In the genomic region with DNA sequence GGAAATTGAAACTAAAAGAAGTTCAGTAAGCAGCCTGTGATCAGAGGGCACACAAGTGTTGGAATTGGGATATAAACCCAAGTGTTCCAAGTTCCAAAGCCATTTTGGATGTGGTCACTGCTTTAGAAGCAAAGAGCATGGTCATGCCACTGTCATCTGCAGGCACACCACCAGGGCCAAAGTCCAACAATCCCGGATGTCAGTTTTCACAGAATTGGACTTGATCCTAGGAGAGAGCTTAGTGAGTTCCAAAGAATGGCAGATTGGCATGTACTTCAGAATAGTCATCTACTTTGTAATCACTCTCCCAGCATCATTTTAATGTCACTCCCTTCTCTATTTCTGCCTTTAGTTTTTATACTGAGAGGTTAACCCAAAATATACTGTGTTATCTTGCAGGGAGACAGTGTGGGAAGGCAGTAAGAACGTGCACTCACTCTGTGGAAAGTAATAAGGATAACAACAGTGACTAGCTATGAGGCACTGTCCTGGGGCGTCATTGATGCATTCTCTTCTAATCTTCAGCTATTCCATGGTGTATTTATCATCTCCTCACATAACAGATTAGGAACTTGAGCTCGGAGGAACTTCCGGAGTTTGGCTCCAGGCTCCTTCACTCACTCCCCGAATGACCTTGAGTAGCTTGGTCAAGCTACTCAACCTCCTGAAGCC, we compare ENCODE assay signal across 14 cellular contexts.
DNase-seq lines count a peak whose midpoint lies in the region; ATAC-seq and TF ChIP-seq lines count a peak whose summit lies in the region.
"Had no signal": no experiment of that assay in that cellular context is flagged by ENCODE, and none has a peak within 500 bp of the region (broad histone marks: within the 10 kb centered on the region; RNA-seq: fewer than 3 reads in every experiment).

No MANE protein-coding gene starts in this region.

- no peaks in the 10 kb centered on the region for H3K9me3 ChIP-seq in left ventricle myocardium inferior (replicated peaks)
- no peaks in the 10 kb centered on the region for H3K9me3 ChIP-seq in stomach smooth muscle (ENCODE audit: control insufficient read depth in 2 of 2, low read length in 2 of 2)
- no peaks in the 10 kb centered on the region for H3K9me3 ChIP-seq in gastroesophageal sphincter
- H3K9me3 ChIP-seq: Caco-2, suprapubic skin had no signal

- H3K27me3 ChIP-seq in left ventricle myocardium inferior (ENCODE audit: low read depth) (no peaks in the 10 kb centered on the region), stomach smooth muscle (ENCODE audit: control insufficient read depth in 1 of 2, insufficient read depth in 2 of 2, low read length in 2 of 2) (no peaks in the 10 kb centered on the region), gastroesophageal sphincter (no peaks in the 10 kb centered on the region)
- H3K27me3 ChIP-seq: suprapubic skin had no signal

- intact Hi-C loops in left ventricle myocardium inferior (cut with micrococcal nuclease) = loop anchor here (5.0 kb wide), 1 partner anchor 100 kb away; no protein-coding TSS in a partner anchor

- TF ChIP-seq CTCF in left ventricle myocardium inferior (IDR thresholded peaks at IDR 0.05; ENCODE audit: borderline replicate concordance) = peak; percentile 7
- no peak for TF ChIP-seq CTCF in gastroesophageal sphincter (IDR thresholded peaks at IDR 0.05)

- ATAC-seq in GM21423 (IDR thresholded peaks at IDR 0.05; ENCODE audit: unreplicated experiment) (peak; percentile 10), GM18858 (IDR thresholded peaks at IDR 0.05; ENCODE audit: unreplicated experiment) (no peak), gastroesophageal sphincter (no peak)
- ATAC-seq: Panc1 had no signal

- H3K4me3 ChIP-seq in left ventricle myocardium inferior (no peak overlapping the region), stomach smooth muscle (ENCODE audit: low read length in 2 of 2) (peak overlapping the region; percentile 15 to 47), gastroesophageal sphincter (no peak overlapping the region)
- H3K4me3 ChIP-seq: suprapubic skin had no signal

- DNase-seq in RKO (ENCODE audit: low spot score) = peak; percentile 59
- no peak for DNase-seq in left ventricle myocardium inferior
- DNase-seq in GF-D8 (lab: John Stamatoyannopoulos, UW) = no peak
- DNase-seq: activated CD4-positive, alpha-beta memory T cell treated with anti-CD3 and anti-CD28 coated beads, Interleukin-2, amount 10 ng/mL, durations not matched to agents 7 days and 5 days; activated effector memory CD4-positive, alpha-beta T cell treated with Interleukin-2 at 50 U/mL for 16 hours; GOT3; NCI-H1105 treated with DMSO at 0.1 percent for 48 hours had no signal

- H3K36me3 ChIP-seq in left ventricle myocardium inferior (no peaks in the 10 kb centered on the region), stomach smooth muscle (ENCODE audit: control insufficient read depth in 2 of 2, insufficient read depth in 2 of 2, low read length in 2 of 2) (no peaks in the 10 kb centered on the region), gastroesophageal sphincter (no peaks in the 10 kb centered on the region)
- H3K36me3 ChIP-seq: suprapubic skin had no signal

- 33 to 45% methylated on average over 6 of the region's 6 CpGs for WGBS in gastroesophageal sphincter (ENCODE audit: low coverage in 1 of 2), 2 donors

- TF ChIP-seq POLR2A in gastroesophageal sphincter (IDR thresholded peaks at IDR 0.05) = no peak

- H3K4me1 ChIP-seq in left ventricle myocardium inferior (peaks cover 7% of the 10 kb centered on the region), stomach smooth muscle (ENCODE audit: control insufficient read depth, insufficient read depth, low read length) (peaks cover 10% of the 10 kb centered on the region), gastroesophageal sphincter (peaks cover 0 to 17% (median 4%) of the 10 kb centered on the region in 3 donors)
- H3K4me1 ChIP-seq: Caco-2 had no signal

- TF ChIP-seq EP300 in gastroesophageal sphincter (IDR thresholded peaks at IDR 0.05) = no peak

- H3K27ac ChIP-seq in left ventricle myocardium inferior (replicated peaks) (no peak overlapping the region), stomach smooth muscle (ENCODE audit: low read length) (peak overlapping the region; percentile 24), gastroesophageal sphincter (no peak overlapping the region)
- H3K27ac ChIP-seq: suprapubic skin had no signal

- H3K9ac ChIP-seq in stomach smooth muscle (ENCODE audit: low read length in 2 of 2) = peak overlapping the region in 1 of 2 donors; percentile 5

Comparison
In these comparisons a context has a peak if more than half of its experiments do, and no peak if none do; other contexts are left out.
1. H3K4me3 ChIP-seq: peak in stomach smooth muscle (2 of 2); none in left ventricle myocardium inferior (single experiment) and gastroesophageal sphincter (0 of 2).